Comparison of ENCODE assay signal across 1 cellular context in the genomic region with DNA sequence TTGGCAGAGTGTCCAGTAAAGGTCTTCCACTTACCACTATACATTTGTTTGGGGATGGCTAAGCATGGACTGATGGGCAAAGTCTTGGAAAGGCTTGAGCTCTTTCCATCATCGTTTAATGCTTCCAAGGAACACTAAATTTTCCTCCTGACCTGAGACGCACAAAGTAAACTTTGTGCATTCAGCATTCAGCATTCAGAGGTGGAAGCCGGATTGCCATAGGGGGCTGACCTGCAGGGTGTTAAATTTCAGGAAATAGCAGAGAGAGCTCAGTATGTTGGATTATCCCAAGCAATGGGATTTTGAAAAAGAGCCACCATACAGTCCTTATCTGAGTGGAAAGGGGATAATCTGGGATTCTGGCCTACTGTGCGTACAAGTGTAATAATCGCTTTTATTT.
TF ChIP-seq lines count a peak whose summit lies in the region.

No MANE protein-coding gene starts in this region.

TF ChIP-seq in GM23338, 12 proteins besides CTCF, POLR2A, EP300 and RAD21 (continued from another document):
- TF ChIP-seq REST (IDR thresholded peaks at IDR 0.05; ENCODE audit: unreplicated experiment) (no peak), NANOG (IDR thresholded peaks at IDR 0.05; ENCODE audit: borderline replicate concordance) (no peak), POLR2AphosphoS5 (IDR thresholded peaks at IDR 0.05; ENCODE audit: low read depth) (no peak), ETS1 (IDR thresholded peaks at IDR 0.05) (no peak)
